In genomic region chr9:35481347-35481975, GRCh38 we compare ENCODE assay signal across 8 cellular contexts. TPM values are rescaled to one million over a fixed set of nuclear protein-coding genes. Genes with fewer than 3 reads are reported as not detected.
DNase-seq lines count a peak whose midpoint lies in the region; ATAC-seq and TF ChIP-seq lines count a peak whose summit lies in the region.

No MANE protein-coding gene starts in this region.

- BruUV-seq in Calu3 (replicated peaks; lab: Mats Ljungman, UMichigan), result no TSS peak

- no peaks in the 10 kb centered on the region for H3K36me3 Mint-ChIP-seq in Calu3 (ENCODE audit: insufficient read depth, unreplicated experiment)
- H3K36me3 Mint-ChIP-seq in chondrocyte (ENCODE audit: low read depth), result no peaks in the 10 kb centered on the region
- no peaks in the 10 kb centered on the region for H3K36me3 Mint-ChIP-seq in effector memory CD8-positive, alpha-beta T cell (ENCODE audit: insufficient read depth)

- no peak overlapping the region for H3K4me3 Mint-ChIP-seq in Calu3 (ENCODE audit: low read depth, unreplicated experiment)
- H3K4me3 Mint-ChIP-seq in chondrocyte (ENCODE audit: unreplicated experiment), result no peak overlapping the region
- no peak overlapping the region for H3K4me3 Mint-ChIP-seq in effector memory CD8-positive, alpha-beta T cell

- no peak for ATAC-seq in HG03039 (IDR thresholded peaks at IDR 0.05; ENCODE audit: unreplicated experiment)
- ATAC-seq in effector memory CD8-positive, alpha-beta T cell (replicated peaks), result no peak

- CTCF ChIA-PET in Calu3 (lab: Charles Lee), result interaction anchor here (1.0 to 1.2 kb wide), 2 partner anchors 30 to 72 kb away, joined by 3 to 5 read pairs; no protein-coding TSS in a partner anchor

- DNase-seq in Calu3, result peak; percentile 64
- DNase-seq in HL-60 (ENCODE audit: low read depth in 1 of 2, low spot score in 1 of 2), result peak in 1 of 2 experiments; percentile 54
- peak; percentile 68 for DNase-seq in RKO (ENCODE audit: low spot score)
- no peak for DNase-seq in chondrocyte (ENCODE audit: low spot score)
- peak; percentile 79 to 86 for DNase-seq in lung microvascular endothelial cell (ENCODE audit: low read depth in 2 of 2)
- no peak for DNase-seq in stimulated activated naive CD4-positive, alpha-beta T cell treated with Interleukin-2 at 50 U/mL for 16 hours (lab: John Stamatoyannopoulos, UW)
- DNase-seq in effector memory CD8-positive, alpha-beta T cell, result no peak

- TF ChIP-seq CTCF in Calu3 (IDR thresholded peaks at IDR 0.05; ENCODE audit: unreplicated experiment), result peak; percentile 49
- peak; percentile 54 for TF ChIP-seq CTCF in HL-60 (IDR thresholded peaks at IDR 0.05; ENCODE audit: insufficient read depth, low read length)
- peak; percentile 82 for TF ChIP-seq CTCF in chondrocyte (IDR thresholded peaks at IDR 0.05)

- H3K9me3 Mint-ChIP-seq in Calu3 (ENCODE audit: low read depth, unreplicated experiment), result no peaks in the 10 kb centered on the region
- H3K9me3 Mint-ChIP-seq in chondrocyte (ENCODE audit: low read depth), result no peaks in the 10 kb centered on the region
- no peaks in the 10 kb centered on the region for H3K9me3 Mint-ChIP-seq in effector memory CD8-positive, alpha-beta T cell

- H3K27ac ChIP-seq in HL-60 (replicated peaks), result no peak overlapping the region

- no peaks in the 10 kb centered on the region for H3K27me3 ChIP-seq in HL-60 (ENCODE audit: insufficient read depth, poor library complexity, severe bottlenecking)

- H3K4me3 ChIP-seq in HL-60 (replicated peaks; ENCODE audit: insufficient read depth, low read length), result no peak overlapping the region

- H3K4me1 Mint-ChIP-seq in Calu3 (ENCODE audit: low read depth, unreplicated experiment), result peaks cover 9% of the 10 kb centered on the region
- peaks cover 3% of the 10 kb centered on the region for H3K4me1 Mint-ChIP-seq in chondrocyte (ENCODE audit: low read depth)
- H3K4me1 Mint-ChIP-seq in effector memory CD8-positive, alpha-beta T cell (ENCODE audit: low read depth in 2 of 2), result no peaks in the 10 kb centered on the region

- H3K27ac Mint-ChIP-seq in Calu3 (ENCODE audit: unreplicated experiment), result no peak overlapping the region
- H3K27ac Mint-ChIP-seq in chondrocyte (ENCODE audit: unreplicated experiment), result no peak overlapping the region
- no peak overlapping the region for H3K27ac Mint-ChIP-seq in effector memory CD8-positive, alpha-beta T cell

- H3K27me3 Mint-ChIP-seq in Calu3 (ENCODE audit: unreplicated experiment), result no peaks in the 10 kb centered on the region
- H3K27me3 Mint-ChIP-seq in chondrocyte (ENCODE audit: low read depth), result peaks cover 1% of the 10 kb centered on the region
- H3K27me3 Mint-ChIP-seq in effector memory CD8-positive, alpha-beta T cell, result peaks cover 14 to 29% of the 10 kb centered on the region in 2 donors

- intact Hi-C loops in Calu3 (cut with micrococcal nuclease; ENCODE audit: unreplicated experiment), result loop anchor here (1.0 kb wide), 1 partner anchor 73 kb away; no protein-coding TSS in a partner anchor

RNA-seq across cellular contexts. Expression of gene RUSC2, which starts 8.4 kb away (rescaled TPM):
- total RNA-seq in Calu3 (2022), result 8.6 and 10.5 TPM in 2 replicates
- total RNA-seq in chondrocyte, result 96.3 to 135 TPM (median 107 TPM) in 3 replicates
- total RNA-seq in lung microvascular endothelial cell, result 7.8 and 10.9 TPM in 2 replicates

Comparison
In these comparisons a context has a peak if more than half of its experiments do, and no peak if none do; other contexts are left out.
1. DNase-seq: peak in Calu3 (single experiment), RKO (single experiment) and lung microvascular endothelial cell (2 of 2); none in chondrocyte (single experiment), stimulated activated naive CD4-positive, alpha-beta T cell treated with Interleukin-2 at 50 U/mL for 16 hours (single experiment) and effector memory CD8-positive, alpha-beta T cell (0 of 3).
2. Peak in every context shown above with its lines, with median percentiles within 50 percentile points of each other: CTCF ChIP-seq.